ENCODE assay signal across 28 cellular contexts in the genomic region with DNA sequence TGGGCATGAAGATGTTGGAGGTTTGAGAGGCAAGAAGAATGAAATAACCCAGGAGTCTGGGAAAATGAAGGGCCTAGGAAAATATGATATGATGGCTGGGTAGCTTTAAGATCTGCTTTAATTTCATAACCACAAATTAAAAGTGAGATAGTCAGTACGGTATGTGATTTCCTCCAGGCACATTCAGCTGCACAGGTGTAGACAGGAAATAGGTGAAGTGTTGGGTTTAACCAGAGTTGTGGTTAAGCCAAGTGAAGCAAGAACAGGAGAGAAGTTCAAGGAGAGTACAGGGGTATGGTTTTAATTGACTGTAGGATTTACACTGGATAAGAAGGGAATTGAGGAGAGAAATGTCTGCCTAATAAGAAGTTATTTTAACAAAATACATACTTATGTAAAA. TPM values are rescaled to one million over a fixed set of nuclear protein-coding genes. Genes with fewer than 3 reads are reported as not detected.
"Had no signal": no experiment of that assay in that cellular context is flagged by ENCODE, and none has a peak within 500 bp of the region (broad histone marks: within the 10 kb centered on the region; RNA-seq: fewer than 3 reads in every experiment).

No MANE protein-coding gene starts in this region.

- DNase-seq: activated CD4-positive, alpha-beta T cell treated with anti-CD3 and anti-CD28 coated beads, Interleukin-2, amount 10 ng/mL, durations not matched to agents 24 days and 14 days; activated CD4-positive, alpha-beta T cell treated with anti-CD3 and anti-CD28 coated beads, Interleukin-2, amount 50 U/mL, for 48 hours; activated CD4-positive, CD25-positive, alpha-beta regulatory T cell treated with anti-CD3 and anti-CD28 coated beads, Interleukin-2, amount 50 U/mL, for 72 hours; activated CD8-positive, alpha-beta memory T cell treated with anti-CD3 and anti-CD28 coated beads, Interleukin-2, amount 10 ng/mL, durations not matched to agents 7 days and 5 days; activated effector memory CD4-positive, alpha-beta T cell treated with Interleukin-2 at 50 U/mL for 16 hours; activated naive CD4-positive, alpha-beta T cell; activated T-cell treated with anti-CD3 and anti-CD28 coated beads, Interleukin-2, amount 50 U/mL, for 24 hours; aorta; IMR-90; KG1; MG63; NCI-H1105 treated with DMSO at 0.1 percent for 48 hours; NCI-H146; NCI-H187 treated with DMSO at 0.1 percent for 48 hours; NCI-H2081 treated with DMSO at 0.1 percent for 48 hours; NCI-H446; NCI-H524; Right ventricle myocardium superior; T-helper 9 cell had no signal

- H3K27ac ChIP-seq: SJSA1 had no signal

- H3K9me3 ChIP-seq: MG63, SJSA1 had no signal

- H3K4me3 ChIP-seq: MG63, SJSA1 had no signal

- H3K4me3 Mint-ChIP-seq: activated CD4-positive, alpha-beta T cell treated with anti-CD3 and anti-CD28 coated beads, Interleukin-2, amount 10 ng/mL, durations not matched to agents 24 days and 14 days; activated CD8-positive, alpha-beta memory T cell treated with anti-CD3 and anti-CD28 coated beads, Interleukin-2, amount 10 ng/mL, durations not matched to agents 7 days and 5 days; activated naive CD4-positive, alpha-beta T cell treated with anti-CD3 and anti-CD28 coated beads, Interleukin-2, amount 50 U/mL, for 24 hours; activated T-cell treated with anti-CD3 and anti-CD28 coated beads, Interleukin-2, amount 50 U/mL, for 24 hours; activated T-helper 1 cell treated with anti-CD3 and anti-CD28 coated beads, Interleukin-12 subunit alpha, Interleukin-12 subunit beta, Interleukin-2, Interleukin-4 antibody, amounts not matched to agents 30 ng/mL and 10 ng/mL and 1 ng/mL, durations not matched to agents 14 hours and 24 hours and 36 hours; central memory CD8-positive, alpha-beta T cell; T-helper 1 cell treated with Interleukin-12 subunit alpha and Interleukin-12 subunit beta and Interleukin-4 antibody, amounts not matched to agents 30 μg/mL and 1 μg/mL, for 36 hours; WTC11 had no signal

- H3K4me1 Mint-ChIP-seq: activated CD4-positive, alpha-beta T cell treated with anti-CD3 and anti-CD28 coated beads, Interleukin-2, amount 10 ng/mL, durations not matched to agents 24 days and 14 days; activated CD8-positive, alpha-beta memory T cell treated with anti-CD3 and anti-CD28 coated beads, Interleukin-2, amount 10 ng/mL, durations not matched to agents 7 days and 5 days; activated naive CD4-positive, alpha-beta T cell treated with anti-CD3 and anti-CD28 coated beads, Interleukin-2, amount 50 U/mL, for 24 hours; central memory CD8-positive, alpha-beta T cell; WTC11 had no signal

- H3K9me3 Mint-ChIP-seq: activated CD4-positive, alpha-beta T cell treated with anti-CD3 and anti-CD28 coated beads, Interleukin-2, amount 10 ng/mL, durations not matched to agents 24 days and 14 days; activated naive CD4-positive, alpha-beta T cell treated with anti-CD3 and anti-CD28 coated beads, Interleukin-2, amount 50 U/mL, for 24 hours; activated T-helper 1 cell treated with anti-CD3 and anti-CD28 coated beads, Interleukin-12 subunit alpha, Interleukin-12 subunit beta, Interleukin-2, Interleukin-4 antibody, amounts not matched to agents 30 ng/mL and 10 ng/mL and 1 ng/mL, durations not matched to agents 14 hours and 24 hours and 36 hours; T-helper 1 cell treated with Interleukin-12 subunit alpha and Interleukin-12 subunit beta and Interleukin-4 antibody, amounts not matched to agents 30 μg/mL and 1 μg/mL, for 36 hours; WTC11 had no signal

- H3K27ac Mint-ChIP-seq: activated CD4-positive, alpha-beta T cell treated with anti-CD3 and anti-CD28 coated beads, Interleukin-2, amount 10 ng/mL, durations not matched to agents 24 days and 14 days; activated CD8-positive, alpha-beta memory T cell treated with anti-CD3 and anti-CD28 coated beads, Interleukin-2, amount 10 ng/mL, durations not matched to agents 7 days and 5 days; activated naive CD4-positive, alpha-beta T cell treated with anti-CD3 and anti-CD28 coated beads, Interleukin-2, amount 50 U/mL, for 24 hours; activated T-cell treated with anti-CD3 and anti-CD28 coated beads, Interleukin-2, amount 50 U/mL, for 24 hours; activated T-helper 1 cell treated with anti-CD3 and anti-CD28 coated beads, Interleukin-12 subunit alpha, Interleukin-12 subunit beta, Interleukin-2, Interleukin-4 antibody, amounts not matched to agents 30 ng/mL and 10 ng/mL and 1 ng/mL, durations not matched to agents 14 hours and 24 hours and 36 hours; T-helper 1 cell treated with Interleukin-12 subunit alpha and Interleukin-12 subunit beta and Interleukin-4 antibody, amounts not matched to agents 30 μg/mL and 1 μg/mL, for 36 hours; WTC11 had no signal

- H3K4me1 ChIP-seq: SJSA1 had no signal

- ATAC-seq: activated CD8-positive, alpha-beta memory T cell treated with anti-CD3 and anti-CD28 coated beads, Interleukin-2, amount 10 ng/mL, durations not matched to agents 7 days and 5 days; SK-N-SH treated with all-trans-retinoic acid at 6 μM for 48 hours; WTC11 had no signal

- H3K36me3 Mint-ChIP-seq: activated CD8-positive, alpha-beta memory T cell treated with anti-CD3 and anti-CD28 coated beads, Interleukin-2, amount 10 ng/mL, durations not matched to agents 7 days and 5 days; activated naive CD4-positive, alpha-beta T cell treated with anti-CD3 and anti-CD28 coated beads, Interleukin-2, amount 50 U/mL, for 24 hours; WTC11 had no signal

- H3K27me3 Mint-ChIP-seq: activated CD4-positive, alpha-beta T cell treated with anti-CD3 and anti-CD28 coated beads, Interleukin-2, amount 10 ng/mL, durations not matched to agents 24 days and 14 days; activated CD8-positive, alpha-beta memory T cell treated with anti-CD3 and anti-CD28 coated beads, Interleukin-2, amount 10 ng/mL, durations not matched to agents 7 days and 5 days; activated T-cell treated with anti-CD3 and anti-CD28 coated beads, Interleukin-2, amount 50 U/mL, for 24 hours; central memory CD8-positive, alpha-beta T cell had no signal

- H3K36me3 ChIP-seq: MG63, SJSA1 had no signal

- H3K27me3 ChIP-seq: MG63, SJSA1 had no signal

RNA-seq across cellular contexts. Expression of gene PNLIPRP3, which starts 2.6 kb away (rescaled TPM):
- total RNA-seq: activated CD4-positive, alpha-beta T cell treated with anti-CD3 and anti-CD28 coated beads, Interleukin-2, amount 10 ng/mL, durations not matched to agents 24 days and 14 days; activated CD8-positive, alpha-beta memory T cell treated with anti-CD3 and anti-CD28 coated beads, Interleukin-2, amount 10 ng/mL, durations not matched to agents 7 days and 5 days; activated T-helper 1 cell treated with anti-CD3 and anti-CD28 coated beads, Interleukin-12 subunit alpha, Interleukin-12 subunit beta, Interleukin-2, Interleukin-4 antibody, amounts not matched to agents 30 ng/mL and 10 ng/mL and 1 ng/mL, durations not matched to agents 14 hours and 24 hours and 36 hours; aorta; IMR-90; OCI-LY7; Right ventricle myocardium superior; RPMI7951; SJSA1; WTC11 had no signal
- polyA plus RNA-seq: aorta, IMR-90 had no signal
